In genomic region chr3:10945683-10946287, GRCh38 we compare ENCODE assay signal across 8 cellular contexts. TPM values are rescaled to one million over a fixed set of nuclear protein-coding genes. Genes with fewer than 3 reads are reported as not detected.
DNase-seq lines count a peak whose midpoint lies in the region; ATAC-seq and FAIRE-seq lines count a peak whose summit lies in the region.

No MANE protein-coding gene starts in this region.

- H3K9me3 Mint-ChIP-seq in activated CD4-positive, alpha-beta T cell treated with anti-CD3 and anti-CD28 coated beads, Interleukin-2, amount 10 ng/mL, durations not matched to agents 7 days and 5 days: peaks cover 2% of the 10 kb centered on the region
- no peaks in the 10 kb centered on the region for H3K9me3 Mint-ChIP-seq in stimulated activated effector memory CD8-positive, alpha-beta T cell treated with anti-CD3 and anti-CD28 coated beads, Interleukin-12 subunit alpha, Interleukin-12 subunit beta, amount 100 ng/mL, for 72 hours

- H2BK120ac ChIP-seq in mesenchymal stem cell (ENCODE audit: low read depth, low read length): no peak overlapping the region

- ATAC-seq in stimulated activated effector memory CD8-positive, alpha-beta T cell treated with anti-CD3 and anti-CD28 coated beads, Interleukin-12 subunit alpha, Interleukin-12 subunit beta, amount 100 ng/mL, for 72 hours: peak; percentile 62

- no peak overlapping the region for H2AK5ac ChIP-seq in mesenchymal stem cell (ENCODE audit: low read length, severe bottlenecking)

- 47% methylated on average over 8 of the region's 8 CpGs for WGBS in mesenchymal stem cell

- H3K27me3 Mint-ChIP-seq in activated CD4-positive, alpha-beta T cell treated with anti-CD3 and anti-CD28 coated beads, Interleukin-2, amount 10 ng/mL, durations not matched to agents 7 days and 5 days: no peaks in the 10 kb centered on the region

- no peak overlapping the region for H2BK15ac ChIP-seq in mesenchymal stem cell (ENCODE audit: low read depth, poor library complexity, severe bottlenecking)

- CTCF ChIA-PET in activated CD4-positive, alpha-beta T cell treated with anti-CD3 and anti-CD28 coated beads, Interleukin-2, amount 10 ng/mL, durations not matched to agents 7 days and 5 days (lab: Charles Lee): interaction anchor here (1.2 to 2.6 kb wide), 2 partner anchors 12 to 114 kb away, joined by 5 to 8 read pairs; no protein-coding TSS in a partner anchor

- no peak overlapping the region for H2BK5ac ChIP-seq in mesenchymal stem cell (ENCODE audit: low read depth, low read length, poor library complexity, severe bottlenecking)

- no peak overlapping the region for H3K14ac ChIP-seq in mesenchymal stem cell (ENCODE audit: low read length in 2 of 2)

- no peak overlapping the region for H4K8ac ChIP-seq in mesenchymal stem cell (ENCODE audit: low read length)

- no peaks in the 10 kb centered on the region for H3K4me1 ChIP-seq in effector memory CD4-positive, alpha-beta T cell (ENCODE audit: control insufficient read depth, insufficient read depth, low read length, poor library complexity, severe bottlenecking)
- H3K4me1 ChIP-seq in mesenchymal stem cell (ENCODE audit: control insufficient read depth, insufficient read depth, low read depth, low read length): no peaks in the 10 kb centered on the region

- H3K4ac ChIP-seq in mesenchymal stem cell (ENCODE audit: low read depth in 1 of 2, low read length in 2 of 2): no peak overlapping the region

- no peak overlapping the region for H3K4me2 ChIP-seq in mesenchymal stem cell (ENCODE audit: low read length, poor library complexity, severe bottlenecking)

- peak; percentile 9 to 50 for DNase-seq in activated CD4-positive, alpha-beta T cell treated with anti-CD3 and anti-CD28 coated beads for 24 hours (ENCODE audit: low read depth in 2 of 2)
- no peak for DNase-seq in activated CD4-positive, alpha-beta T cell treated with anti-CD3 and anti-CD28 coated beads for 1 hour
- DNase-seq in Kasumi-1 (lab: John Stamatoyannopoulos, UW) (peak; percentile 25 to 31), mesenchymal stem cell (peak; percentile 24), RCC 7860 (ENCODE audit: low spot score) (no peak)
- peak; percentile 57 for DNase-seq in activated CD4-positive, alpha-beta T cell treated with anti-CD3 and anti-CD28 coated beads, Interleukin-2, amount 10 ng/mL, durations not matched to agents 7 days and 5 days
- peak in 2 of 3 donors; percentile 2 to 9 for DNase-seq in effector memory CD4-positive, alpha-beta T cell
- DNase-seq in stimulated activated effector memory CD8-positive, alpha-beta T cell treated with anti-CD3 and anti-CD28 coated beads, Interleukin-12 subunit alpha, Interleukin-12 subunit beta, amount 100 ng/mL, for 72 hours (ENCODE audit: low spot score in 2 of 2): peak; percentile 46 to 73

- no peak overlapping the region for H3K9ac ChIP-seq in mesenchymal stem cell (ENCODE audit: low read length)

- no peaks in the 10 kb centered on the region for H3K79me1 ChIP-seq in mesenchymal stem cell (replicated peaks; ENCODE audit: low read length, poor library complexity, severe bottlenecking)

- POLR2A ChIA-PET in activated CD4-positive, alpha-beta T cell treated with anti-CD3 and anti-CD28 coated beads, Interleukin-2, amount 10 ng/mL, durations not matched to agents 7 days and 5 days (lab: Charles Lee): no interaction called here

- H2BK12ac ChIP-seq in mesenchymal stem cell (ENCODE audit: low read length in 2 of 2): no peak overlapping the region

- no peaks in the 10 kb centered on the region for H3K27me3 ChIP-seq in effector memory CD4-positive, alpha-beta T cell (replicated peaks; ENCODE audit: control insufficient read depth, insufficient read depth, low read length, poor library complexity, severe bottlenecking)
- H3K27me3 ChIP-seq in mesenchymal stem cell (ENCODE audit: control insufficient read depth in 1 of 2, insufficient read depth in 1 of 2, low read length in 2 of 2): peaks cover 13 to 86% of the 10 kb centered on the region in 2 experiments

- H3K4me3 ChIP-seq in effector memory CD4-positive, alpha-beta T cell (ENCODE audit: insufficient read depth, low read depth, low read length, poor library complexity, severe bottlenecking): no peak overlapping the region
- no peak overlapping the region for H3K4me3 ChIP-seq in mesenchymal stem cell (ENCODE audit: insufficient read depth in 1 of 2, low read depth in 1 of 2, low read length in 2 of 2)

- no peak overlapping the region for H4K91ac ChIP-seq in mesenchymal stem cell (ENCODE audit: low read length)

- no peak overlapping the region for H2AFZ ChIP-seq in mesenchymal stem cell (ENCODE audit: low read depth, low read length)

- H3K18ac ChIP-seq in mesenchymal stem cell (ENCODE audit: low read depth in 1 of 2, low read length in 2 of 2): no peak overlapping the region

- H3K23ac ChIP-seq in mesenchymal stem cell (ENCODE audit: low read length in 2 of 2): no peak overlapping the region

- no peak overlapping the region for H3K27ac ChIP-seq in effector memory CD4-positive, alpha-beta T cell (ENCODE audit: insufficient read depth, low read length, poor library complexity, severe bottlenecking)
- no peak overlapping the region for H3K27ac ChIP-seq in mesenchymal stem cell (ENCODE audit: low read length, poor library complexity, severe bottlenecking)

- no peaks in the 10 kb centered on the region for H3K36me3 Mint-ChIP-seq in activated CD4-positive, alpha-beta T cell treated with anti-CD3 and anti-CD28 coated beads, Interleukin-2, amount 10 ng/mL, durations not matched to agents 7 days and 5 days (ENCODE audit: low read depth)
- no peaks in the 10 kb centered on the region for H3K36me3 Mint-ChIP-seq in stimulated activated effector memory CD8-positive, alpha-beta T cell treated with anti-CD3 and anti-CD28 coated beads, Interleukin-12 subunit alpha, Interleukin-12 subunit beta, amount 100 ng/mL, for 72 hours

- H3K9me3 ChIP-seq in effector memory CD4-positive, alpha-beta T cell (ENCODE audit: control insufficient read depth, low read length): no peaks in the 10 kb centered on the region
- no peaks in the 10 kb centered on the region for H3K9me3 ChIP-seq in mesenchymal stem cell (ENCODE audit: control insufficient read depth, low read length)

- no peaks in the 10 kb centered on the region for H3K36me3 ChIP-seq in effector memory CD4-positive, alpha-beta T cell (ENCODE audit: control insufficient read depth, insufficient read depth, low read length)
- no peaks in the 10 kb centered on the region for H3K36me3 ChIP-seq in mesenchymal stem cell (ENCODE audit: control insufficient read depth in 1 of 2, insufficient read depth in 2 of 2, low read depth in 1 of 2, low read length in 2 of 2)

- no peak overlapping the region for H3K4me3 Mint-ChIP-seq in activated CD4-positive, alpha-beta T cell treated with anti-CD3 and anti-CD28 coated beads, Interleukin-2, amount 10 ng/mL, durations not matched to agents 7 days and 5 days
- H3K4me3 Mint-ChIP-seq in stimulated activated effector memory CD8-positive, alpha-beta T cell treated with anti-CD3 and anti-CD28 coated beads, Interleukin-12 subunit alpha, Interleukin-12 subunit beta, amount 100 ng/mL, for 72 hours: no peak overlapping the region

- no peak for FAIRE-seq in RCC 7860 (lab: Jason Lieb, UNC)

- H3K4me1 Mint-ChIP-seq in activated CD4-positive, alpha-beta T cell treated with anti-CD3 and anti-CD28 coated beads, Interleukin-2, amount 10 ng/mL, durations not matched to agents 7 days and 5 days: no peaks in the 10 kb centered on the region
- H3K4me1 Mint-ChIP-seq in stimulated activated effector memory CD8-positive, alpha-beta T cell treated with anti-CD3 and anti-CD28 coated beads, Interleukin-12 subunit alpha, Interleukin-12 subunit beta, amount 100 ng/mL, for 72 hours: no peaks in the 10 kb centered on the region

- H3K27ac Mint-ChIP-seq in activated CD4-positive, alpha-beta T cell treated with anti-CD3 and anti-CD28 coated beads, Interleukin-2, amount 10 ng/mL, durations not matched to agents 7 days and 5 days: no peak overlapping the region
- H3K27ac Mint-ChIP-seq in stimulated activated effector memory CD8-positive, alpha-beta T cell treated with anti-CD3 and anti-CD28 coated beads, Interleukin-12 subunit alpha, Interleukin-12 subunit beta, amount 100 ng/mL, for 72 hours: no peak overlapping the region

RNA-seq across cellular contexts. Expression of gene SLC6A1, which starts 46.8 kb away (rescaled TPM):
- total RNA-seq in activated CD4-positive, alpha-beta T cell treated with anti-CD3 and anti-CD28 coated beads, Interleukin-2, amount 10 ng/mL, durations not matched to agents 7 days and 5 days: not detected
- not detected for polyA plus RNA-seq in mesenchymal stem cell (2013, experiment 1 of 2)
- not detected for polyA plus RNA-seq in mesenchymal stem cell (2013, experiment 2 of 2)

Comparison
In these comparisons a context has a peak if more than half of its experiments do, and no peak if none do; other contexts are left out.
1. DNase-seq: peak in activated CD4-positive, alpha-beta T cell treated with anti-CD3 and anti-CD28 coated beads for 24 hours (2 of 2), Kasumi-1 (2 of 2), activated CD4-positive, alpha-beta T cell treated with anti-CD3 and anti-CD28 coated beads, Interleukin-2, amount 10 ng/mL, durations not matched to agents 7 days and 5 days (single experiment), effector memory CD4-positive, alpha-beta T cell (2 of 3), mesenchymal stem cell (single experiment) and stimulated activated effector memory CD8-positive, alpha-beta T cell treated with anti-CD3 and anti-CD28 coated beads, Interleukin-12 subunit alpha, Interleukin-12 subunit beta, amount 100 ng/mL, for 72 hours (2 of 2); none in activated CD4-positive, alpha-beta T cell treated with anti-CD3 and anti-CD28 coated beads for 1 hour (single experiment) and RCC 7860 (single experiment).